Comparison of ENCODE assay signal across 16 cellular contexts in the genomic region with DNA sequence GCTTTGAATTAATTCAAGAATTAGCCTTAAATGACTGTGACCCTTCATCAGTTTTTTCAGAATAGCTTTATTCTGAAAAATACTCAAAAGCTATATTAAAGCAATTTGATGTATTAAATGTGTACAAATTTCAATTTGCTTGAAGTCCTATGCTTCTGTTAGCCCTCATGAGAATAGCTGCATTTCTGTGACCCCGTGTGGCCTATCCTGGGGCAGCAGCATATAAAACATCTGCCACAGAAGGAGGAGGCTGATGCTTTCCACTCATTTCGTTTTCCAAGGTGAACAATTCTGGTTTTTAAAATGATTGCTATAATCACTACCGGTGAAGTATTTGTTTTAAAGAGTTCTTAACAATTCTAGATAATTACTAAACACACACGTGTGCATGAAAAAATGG.
A peak's percentile ranks its signal among the peaks of the same experiment; 100 is the strongest.
DNase-seq lines count a peak whose midpoint lies in the region; ATAC-seq, FAIRE-seq and TF ChIP-seq lines count a peak whose summit lies in the region.
"Had no signal": no experiment of that assay in that cellular context is flagged by ENCODE, and none has a peak within 500 bp of the region (broad histone marks: within the 10 kb centered on the region; RNA-seq: fewer than 3 reads in every experiment).

No MANE protein-coding gene starts in this region.

- H3K9ac ChIP-seq in astrocyte (ENCODE audit: low read length): no peak overlapping the region

- peaks cover 30% of the 10 kb centered on the region for H3K4me1 Mint-ChIP-seq in GM23338
- peaks cover 19% of the 10 kb centered on the region for H3K4me1 Mint-ChIP-seq in astrocyte (ENCODE audit: low read depth, unreplicated experiment)

- H2AFZ ChIP-seq in GM23338 (no peak overlapping the region), astrocyte (ENCODE audit: low read depth, low read length) (no peak overlapping the region)

- peaks cover 11% of the 10 kb centered on the region for H3K4me1 ChIP-seq in GM23338 (ENCODE audit: insufficient read depth)
- peaks cover 10% of the 10 kb centered on the region for H3K4me1 ChIP-seq in astrocyte (ENCODE audit: insufficient read depth, low read length)
- H3K4me1 ChIP-seq: adrenal gland had no signal

- H3K27ac ChIP-seq in GM23338 (ENCODE audit: low read depth) (no peak overlapping the region), astrocyte (ENCODE audit: low read depth, low read length) (no peak overlapping the region), caudate nucleus (ENCODE audit: low read depth, low read length) (no peak overlapping the region)
- H3K27ac ChIP-seq: adrenal gland had no signal

- H3K36me3 Mint-ChIP-seq in GM23338 (ENCODE audit: low read depth): no peaks in the 10 kb centered on the region
- peaks cover 3% of the 10 kb centered on the region for H3K36me3 Mint-ChIP-seq in astrocyte (ENCODE audit: low read depth, unreplicated experiment)

- H3K36me3 ChIP-seq in GM23338 (ENCODE audit: insufficient read depth) (no peaks in the 10 kb centered on the region; the same call in 1 of the 2 replicates), astrocyte (ENCODE audit: insufficient read depth, low read length) (no peaks in the 10 kb centered on the region)
- H3K36me3 ChIP-seq: adrenal gland had no signal

- H3K9me2 ChIP-seq in GM23338 (ENCODE audit: insufficient read depth): no peaks in the 10 kb centered on the region; the same call in 1 of the 2 replicates

- TF ChIP-seq CTCF in GM23338 (conservative IDR thresholded peaks at IDR 0.05; ENCODE audit: low read depth in 2 of 2): peak in 1 of 2 experiments; percentile 45; a peak in 3 of 4 replicates
- TF ChIP-seq CTCF in astrocyte (IDR thresholded peaks at IDR 0.05; ENCODE audit: insufficient read depth, low read depth, low read length): no peak

- H3K79me2 ChIP-seq in GM23338 (replicated peaks; ENCODE audit: insufficient read depth) (no peaks in the 10 kb centered on the region), astrocyte (ENCODE audit: insufficient read depth, low read length) (no peaks in the 10 kb centered on the region)

- no peaks in the 10 kb centered on the region for H3K9me3 ChIP-seq in astrocyte (ENCODE audit: insufficient read depth, low read depth, low read length)
- H3K9me3 ChIP-seq: adrenal gland had no signal

- peak; percentile 65 for ATAC-seq in GM23338
- no peak for ATAC-seq in HG03280 (IDR thresholded peaks at IDR 0.05; ENCODE audit: unreplicated experiment)
- no peak for ATAC-seq in HG02571 (IDR thresholded peaks at IDR 0.05; ENCODE audit: unreplicated experiment)

- H3K4me3 ChIP-seq in GM23338: no peak overlapping the region
- H3K4me3 ChIP-seq in astrocyte (ENCODE audit: insufficient read depth, low read depth, low read length): no peak overlapping the region
- H3K4me3 ChIP-seq: adrenal gland had no signal

- no peak for FAIRE-seq in astrocyte (lab: Jason Lieb, UNC)
- FAIRE-seq: small intestine had no signal

- DNase-seq in AG08395 (ENCODE audit: low spot score) (peak; percentile 43), GM23338 (ENCODE audit: low spot score) (no peak), astrocyte (ENCODE audit: low read depth) (no peak), left kidney (ENCODE audit: low read depth, low spot score) (peak; percentile 17), T-helper 9 cell (no peak), caudate nucleus (lab: John Stamatoyannopoulos, UW) (no peak)
- DNase-seq: activated CD4-positive, alpha-beta memory T cell treated with anti-CD3 and anti-CD28 coated beads, Interleukin-2, amount 10 ng/mL, durations not matched to agents 7 days and 5 days; adrenal gland; cortex of kidney; DMS153; Right ventricle myocardium superior; small intestine had no signal

- no peak overlapping the region for H3K4me3 Mint-ChIP-seq in GM23338
- H3K4me3 Mint-ChIP-seq in astrocyte (ENCODE audit: unreplicated experiment): no peak overlapping the region
- H3K4me3 Mint-ChIP-seq: activated CD4-positive, alpha-beta memory T cell treated with anti-CD3 and anti-CD28 coated beads, Interleukin-2, amount 10 ng/mL, durations not matched to agents 7 days and 5 days; memory B cell; stimulated activated naive CD8-positive, alpha-beta T cell treated with anti-CD3 and anti-CD28 coated beads, Interleukin-15, Interleukin-2, amounts not matched to agents 100 ng/mL and 50 ng/mL, for 24 hours had no signal

- H3K27me3 Mint-ChIP-seq in GM23338 (ENCODE audit: insufficient read depth, low read depth, poor library complexity): no peaks in the 10 kb centered on the region
- H3K27me3 Mint-ChIP-seq in astrocyte (ENCODE audit: low read depth, unreplicated experiment): no peaks in the 10 kb centered on the region
- H3K27me3 Mint-ChIP-seq: activated CD4-positive, alpha-beta memory T cell treated with anti-CD3 and anti-CD28 coated beads, Interleukin-2, amount 10 ng/mL, durations not matched to agents 7 days and 5 days; memory B cell; stimulated activated naive CD8-positive, alpha-beta T cell treated with anti-CD3 and anti-CD28 coated beads, Interleukin-15, Interleukin-2, amounts not matched to agents 100 ng/mL and 50 ng/mL, for 24 hours had no signal

- H3K27me3 ChIP-seq in GM23338 (ENCODE audit: insufficient read depth): no peaks in the 10 kb centered on the region
- no peaks in the 10 kb centered on the region for H3K27me3 ChIP-seq in astrocyte (ENCODE audit: insufficient read depth, low read length)
- H3K27me3 ChIP-seq: adrenal gland had no signal

- H4K20me1 ChIP-seq in GM23338 (replicated peaks; ENCODE audit: insufficient read depth) (no peaks in the 10 kb centered on the region), astrocyte (ENCODE audit: insufficient read depth, low read length) (no peaks in the 10 kb centered on the region)

- H3F3A ChIP-seq in GM23338 (replicated peaks; ENCODE audit: low read depth): no peaks in the 10 kb centered on the region

- H3K27ac Mint-ChIP-seq in GM23338 (no peak overlapping the region), astrocyte (ENCODE audit: unreplicated experiment) (peak overlapping the region; percentile 59)
- H3K27ac Mint-ChIP-seq: activated CD4-positive, alpha-beta memory T cell treated with anti-CD3 and anti-CD28 coated beads, Interleukin-2, amount 10 ng/mL, durations not matched to agents 7 days and 5 days; memory B cell; stimulated activated naive CD8-positive, alpha-beta T cell treated with anti-CD3 and anti-CD28 coated beads, Interleukin-15, Interleukin-2, amounts not matched to agents 100 ng/mL and 50 ng/mL, for 24 hours had no signal

- H3K4me2 ChIP-seq in GM23338 (no peak overlapping the region), astrocyte (ENCODE audit: low read length) (no peak overlapping the region)

- H3K9me3 Mint-ChIP-seq in GM23338 (no peaks in the 10 kb centered on the region; the same call in 2 of the 3 replicates), astrocyte (ENCODE audit: unreplicated experiment) (no peaks in the 10 kb centered on the region)
- H3K9me3 Mint-ChIP-seq: activated CD4-positive, alpha-beta memory T cell treated with anti-CD3 and anti-CD28 coated beads, Interleukin-2, amount 10 ng/mL, durations not matched to agents 7 days and 5 days; memory B cell; stimulated activated naive CD8-positive, alpha-beta T cell treated with anti-CD3 and anti-CD28 coated beads, Interleukin-15, Interleukin-2, amounts not matched to agents 100 ng/mL and 50 ng/mL, for 24 hours had no signal

TF ChIP-seq in GM23338, 12 proteins besides CTCF, POLR2A, EP300 and RAD21 (continues in another document):
- TF ChIP-seq EZH2 (IDR thresholded peaks at IDR 0.05; ENCODE audit: low read depth, unreplicated experiment) (no peak), NANOG (IDR thresholded peaks at IDR 0.05; ENCODE audit: borderline replicate concordance) (no peak), JUNB (IDR thresholded peaks at IDR 0.05; ENCODE audit: unreplicated experiment) (no peak)

Comparison
In these comparisons a context has a peak if more than half of its experiments do, and no peak if none do; other contexts are left out.
1. DNase-seq: peak in AG08395 (single experiment) and left kidney (single experiment); none in GM23338 (single experiment), astrocyte (single experiment), T-helper 9 cell (single experiment) and caudate nucleus (0 of 61).